In genomic region chr1:2513939-2514650, GRCh38 we compare ENCODE assay signal across 36 cellular contexts. TPM values are rescaled to one million over a fixed set of nuclear protein-coding genes. Genes with fewer than 3 reads are reported as not detected.
"Had no signal": no experiment of that assay in that cellular context is flagged by ENCODE, and none has a peak within 500 bp of the region (broad histone marks: within the 10 kb centered on the region; RNA-seq: fewer than 3 reads in every experiment).

No MANE protein-coding gene starts in this region.

- H3K9me3 ChIP-seq: adrenal gland, body of pancreas, breast epithelium had no signal

- H3K4me3 ChIP-seq: adrenal gland, body of pancreas, breast epithelium had no signal

- FAIRE-seq: astrocyte, TTC549 had no signal

- H3K27ac Mint-ChIP-seq: activated B cell treated with CpG ODN at 0.5 μM for 24 hours; activated CD4-positive, alpha-beta memory T cell treated with anti-CD3 and anti-CD28 coated beads for 36 hours; activated CD4-positive, alpha-beta T cell treated with anti-CD3 and anti-CD28 coated beads, Interleukin-2, amount 10 ng/mL, durations not matched to agents 24 days and 14 days; activated CD8-positive, alpha-beta T cell treated with anti-CD3 and anti-CD28 coated beads for 36 hours; activated naive CD4-positive, alpha-beta T cell treated with anti-CD3 and anti-CD28 coated beads for 36 hours; activated naive CD4-positive, alpha-beta T cell treated with anti-CD3 and anti-CD28 coated beads, Interleukin-2, amount 50 U/mL, for 24 hours; activated naive CD8-positive, alpha-beta T cell treated with anti-CD3 and anti-CD28 coated beads for 36 hours; activated T-cell treated with anti-CD3 and anti-CD28 coated beads, Interleukin-2, amount 50 U/mL, for 72 hours; activated T-helper 1 cell treated with anti-CD3 and anti-CD28 coated beads, Interleukin-12 subunit alpha, Interleukin-12 subunit beta, Interleukin-2, Interleukin-4 antibody, amounts not matched to agents 30 ng/mL and 10 ng/mL and 1 ng/mL, durations not matched to agents 14 hours and 24 hours and 36 hours; activated T-helper 17 cell treated with anti-CD3 and anti-CD28 coated beads, Interleukin-2, amount 50 U/mL, for 72 hours; T-helper 1 cell treated with Interleukin-12 subunit alpha and Interleukin-12 subunit beta and Interleukin-4 antibody, amounts not matched to agents 30 μg/mL and 1 μg/mL, for 36 hours; T-helper 2 cell treated with Interferon-gamma antibody and Interleukin-4, amounts not matched to agents 5 μg/mL and 100 μg/mL, for 36 hours had no signal

- H3K27me3 ChIP-seq: adrenal gland, body of pancreas, brain microvascular endothelial cell, breast epithelium had no signal

- H3K27me3 Mint-ChIP-seq: activated B cell treated with CpG ODN at 0.5 μM for 24 hours; activated CD4-positive, alpha-beta memory T cell treated with anti-CD3 and anti-CD28 coated beads for 36 hours; activated CD4-positive, alpha-beta T cell treated with anti-CD3 and anti-CD28 coated beads, Interleukin-2, amount 10 ng/mL, durations not matched to agents 24 days and 14 days; activated CD8-positive, alpha-beta T cell treated with anti-CD3 and anti-CD28 coated beads for 36 hours; activated naive CD4-positive, alpha-beta T cell treated with anti-CD3 and anti-CD28 coated beads, Interleukin-2, amount 50 U/mL, for 24 hours; activated naive CD8-positive, alpha-beta T cell treated with anti-CD3 and anti-CD28 coated beads for 36 hours; activated T-helper 17 cell treated with anti-CD3 and anti-CD28 coated beads, Interleukin-2, amount 50 U/mL, for 72 hours had no signal

- DNase-seq: activated B cell treated with CpG ODN at 0.5 μM for 24 hours; activated CD4-positive, alpha-beta memory T cell treated with anti-CD3 and anti-CD28 coated beads for 36 hours; activated CD4-positive, alpha-beta T cell treated with anti-CD3 and anti-CD28 coated beads for 4 hours; activated CD4-positive, alpha-beta T cell treated with anti-CD3 and anti-CD28 coated beads, Interleukin-2, amount 10 ng/mL, durations not matched to agents 24 days and 14 days; activated CD4-positive, alpha-beta T cell treated with anti-CD3 and anti-CD28 coated beads, Interleukin-2, amount 50 U/mL, for 1 hour; activated CD4-positive, alpha-beta T cell treated with anti-CD3 and anti-CD28 coated beads, Interleukin-2, amount 50 U/mL, for 4 hours; activated CD4-positive, CD25-positive, alpha-beta regulatory T cell treated with anti-CD3 and anti-CD28 coated beads, Interleukin-2, amount 50 U/mL, for 72 hours; activated CD8-positive, alpha-beta memory T cell treated with anti-CD3 and anti-CD28 coated beads, Interleukin-2, amount 50 U/mL, for 4 hours; activated CD8-positive, alpha-beta T cell treated with anti-CD3 and anti-CD28 coated beads for 36 hours; activated effector memory CD4-positive, alpha-beta T cell treated with anti-CD3 and anti-CD28 coated beads, Interleukin-2, amount 50 U/mL, for 16 hours; activated gamma-delta T cell treated with Interleukin-2 at 50 U/mL for 16 hours; activated naive CD4-positive, alpha-beta T cell; activated naive CD4-positive, alpha-beta T cell treated with anti-CD3 and anti-CD28 coated beads for 36 hours; activated naive CD8-positive, alpha-beta T cell treated with anti-CD3 and anti-CD28 coated beads for 36 hours; activated T-cell treated with anti-CD3 and anti-CD28 coated beads for 4 hours; activated T-cell treated with anti-CD3 and anti-CD28 coated beads, Interleukin-2, amount 50 U/mL, for 1 hour; activated T-cell treated with anti-CD3 and anti-CD28 coated beads, Interleukin-2, amount 50 U/mL, for 4 hours; activated T-cell treated with anti-CD3 and anti-CD28 coated beads, Interleukin-2, amount 50 U/mL, for 72 hours; adrenal gland; amniotic stem cell; aorta; body of pancreas; brain microvascular endothelial cell; central memory CD4-positive, alpha-beta T cell; T-helper 1 cell; T-helper 2 cell; T-helper 9 cell had no signal

- H3K9me3 Mint-ChIP-seq: activated B cell treated with CpG ODN at 0.5 μM for 24 hours; activated CD4-positive, alpha-beta memory T cell treated with anti-CD3 and anti-CD28 coated beads for 36 hours; activated CD4-positive, alpha-beta T cell treated with anti-CD3 and anti-CD28 coated beads, Interleukin-2, amount 10 ng/mL, durations not matched to agents 24 days and 14 days; activated CD8-positive, alpha-beta T cell treated with anti-CD3 and anti-CD28 coated beads for 36 hours; activated naive CD4-positive, alpha-beta T cell treated with anti-CD3 and anti-CD28 coated beads for 36 hours; activated naive CD4-positive, alpha-beta T cell treated with anti-CD3 and anti-CD28 coated beads, Interleukin-2, amount 50 U/mL, for 24 hours; activated naive CD8-positive, alpha-beta T cell treated with anti-CD3 and anti-CD28 coated beads for 36 hours; activated T-cell treated with anti-CD3 and anti-CD28 coated beads, Interleukin-2, amount 50 U/mL, for 4 hours; activated T-cell treated with anti-CD3 and anti-CD28 coated beads, Interleukin-2, amount 50 U/mL, for 72 hours; activated T-helper 1 cell treated with anti-CD3 and anti-CD28 coated beads, Interleukin-12 subunit alpha, Interleukin-12 subunit beta, Interleukin-2, Interleukin-4 antibody, amounts not matched to agents 30 ng/mL and 10 ng/mL and 1 ng/mL, durations not matched to agents 14 hours and 24 hours and 36 hours; activated T-helper 17 cell treated with anti-CD3 and anti-CD28 coated beads, Interleukin-2, amount 50 U/mL, for 72 hours; T-helper 1 cell treated with Interleukin-12 subunit alpha and Interleukin-12 subunit beta and Interleukin-4 antibody, amounts not matched to agents 30 μg/mL and 1 μg/mL, for 36 hours; T-helper 2 cell treated with Interferon-gamma antibody and Interleukin-4, amounts not matched to agents 5 μg/mL and 100 μg/mL, for 36 hours had no signal

- H3K27ac ChIP-seq: adrenal gland, body of pancreas, brain microvascular endothelial cell, breast epithelium, VCaP had no signal

- H3K4me1 ChIP-seq: adrenal gland, body of pancreas, breast epithelium had no signal

- H3K4me1 Mint-ChIP-seq: activated B cell treated with CpG ODN at 0.5 μM for 24 hours; activated CD4-positive, alpha-beta T cell treated with anti-CD3 and anti-CD28 coated beads, Interleukin-2, amount 10 ng/mL, durations not matched to agents 24 days and 14 days; activated naive CD4-positive, alpha-beta T cell treated with anti-CD3 and anti-CD28 coated beads, Interleukin-2, amount 50 U/mL, for 24 hours; activated naive CD8-positive, alpha-beta T cell treated with anti-CD3 and anti-CD28 coated beads for 36 hours; activated T-helper 17 cell treated with anti-CD3 and anti-CD28 coated beads, Interleukin-2, amount 50 U/mL, for 72 hours had no signal

- H3K4me3 Mint-ChIP-seq: activated B cell treated with CpG ODN at 0.5 μM for 24 hours; activated CD4-positive, alpha-beta memory T cell treated with anti-CD3 and anti-CD28 coated beads for 36 hours; activated CD4-positive, alpha-beta T cell treated with anti-CD3 and anti-CD28 coated beads, Interleukin-2, amount 10 ng/mL, durations not matched to agents 24 days and 14 days; activated CD8-positive, alpha-beta T cell treated with anti-CD3 and anti-CD28 coated beads for 36 hours; activated naive CD4-positive, alpha-beta T cell treated with anti-CD3 and anti-CD28 coated beads for 36 hours; activated naive CD4-positive, alpha-beta T cell treated with anti-CD3 and anti-CD28 coated beads, Interleukin-2, amount 50 U/mL, for 24 hours; activated naive CD8-positive, alpha-beta T cell treated with anti-CD3 and anti-CD28 coated beads for 36 hours; activated T-cell treated with anti-CD3 and anti-CD28 coated beads, Interleukin-2, amount 50 U/mL, for 4 hours; activated T-cell treated with anti-CD3 and anti-CD28 coated beads, Interleukin-2, amount 50 U/mL, for 72 hours; activated T-helper 1 cell treated with anti-CD3 and anti-CD28 coated beads, Interleukin-12 subunit alpha, Interleukin-12 subunit beta, Interleukin-2, Interleukin-4 antibody, amounts not matched to agents 30 ng/mL and 10 ng/mL and 1 ng/mL, durations not matched to agents 14 hours and 24 hours and 36 hours; activated T-helper 17 cell treated with anti-CD3 and anti-CD28 coated beads, Interleukin-2, amount 50 U/mL, for 72 hours; T-helper 1 cell treated with Interleukin-12 subunit alpha and Interleukin-12 subunit beta and Interleukin-4 antibody, amounts not matched to agents 30 μg/mL and 1 μg/mL, for 36 hours; T-helper 2 cell treated with Interferon-gamma antibody and Interleukin-4, amounts not matched to agents 5 μg/mL and 100 μg/mL, for 36 hours had no signal

RNA-seq across cellular contexts. Expression of gene HES5, which starts 16.0 kb away (rescaled TPM):
- total RNA-seq: activated B cell treated with CpG ODN at 0.5 μM for 24 hours; activated CD4-positive, alpha-beta T cell treated with anti-CD3 and anti-CD28 coated beads, Interleukin-2, amount 10 ng/mL, durations not matched to agents 24 days and 14 days; activated CD8-positive, alpha-beta T cell treated with anti-CD3 and anti-CD28 coated beads for 36 hours; activated naive CD4-positive, alpha-beta T cell treated with anti-CD3 and anti-CD28 coated beads for 36 hours; activated T-cell treated with anti-CD3 and anti-CD28 coated beads, Interleukin-2, amount 50 U/mL, for 4 hours; activated T-helper 1 cell treated with anti-CD3 and anti-CD28 coated beads, Interleukin-12 subunit alpha, Interleukin-12 subunit beta, Interleukin-2, Interleukin-4 antibody, amounts not matched to agents 30 ng/mL and 10 ng/mL and 1 ng/mL, durations not matched to agents 14 hours and 24 hours and 36 hours; activated T-helper 17 cell treated with anti-CD3 and anti-CD28 coated beads, Interleukin-2, amount 50 U/mL, for 72 hours; adrenal gland; astrocyte; body of pancreas; breast epithelium had no signal
- polyA plus RNA-seq: adrenal gland, aorta had no signal

RNA-seq across cellular contexts. Expression of gene PLCH2, which starts 38.0 kb away (rescaled TPM):
- polyA plus RNA-seq: aorta had no signal
